In the genomic region with DNA sequence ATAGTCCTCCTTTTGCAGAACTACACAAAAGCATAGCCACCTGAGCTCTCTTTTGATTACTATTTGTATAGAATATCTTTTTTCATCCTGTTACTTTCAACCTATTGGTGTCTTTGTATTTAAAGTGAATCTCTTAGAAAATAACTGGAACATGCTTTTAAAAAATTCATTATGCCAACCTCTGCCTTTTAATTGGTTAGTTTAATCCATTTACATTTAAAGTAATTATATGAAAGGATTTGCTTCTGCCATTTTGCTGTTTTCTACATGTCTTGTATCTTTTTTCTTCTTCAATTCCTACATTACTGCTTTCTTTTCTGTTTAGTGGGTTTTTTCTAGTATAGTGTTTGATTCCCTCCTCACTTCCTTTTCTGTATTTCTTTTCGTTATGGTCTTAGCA, we compare ENCODE assay signal across 1 cellular context.
TF ChIP-seq lines count a peak whose summit lies in the region.

No MANE protein-coding gene starts in this region.

TF ChIP-seq in K562, 482 proteins besides CTCF, POLR2A, EP300 and RAD21 (continued from another document):
- TF ChIP-seq, protein P1, sequence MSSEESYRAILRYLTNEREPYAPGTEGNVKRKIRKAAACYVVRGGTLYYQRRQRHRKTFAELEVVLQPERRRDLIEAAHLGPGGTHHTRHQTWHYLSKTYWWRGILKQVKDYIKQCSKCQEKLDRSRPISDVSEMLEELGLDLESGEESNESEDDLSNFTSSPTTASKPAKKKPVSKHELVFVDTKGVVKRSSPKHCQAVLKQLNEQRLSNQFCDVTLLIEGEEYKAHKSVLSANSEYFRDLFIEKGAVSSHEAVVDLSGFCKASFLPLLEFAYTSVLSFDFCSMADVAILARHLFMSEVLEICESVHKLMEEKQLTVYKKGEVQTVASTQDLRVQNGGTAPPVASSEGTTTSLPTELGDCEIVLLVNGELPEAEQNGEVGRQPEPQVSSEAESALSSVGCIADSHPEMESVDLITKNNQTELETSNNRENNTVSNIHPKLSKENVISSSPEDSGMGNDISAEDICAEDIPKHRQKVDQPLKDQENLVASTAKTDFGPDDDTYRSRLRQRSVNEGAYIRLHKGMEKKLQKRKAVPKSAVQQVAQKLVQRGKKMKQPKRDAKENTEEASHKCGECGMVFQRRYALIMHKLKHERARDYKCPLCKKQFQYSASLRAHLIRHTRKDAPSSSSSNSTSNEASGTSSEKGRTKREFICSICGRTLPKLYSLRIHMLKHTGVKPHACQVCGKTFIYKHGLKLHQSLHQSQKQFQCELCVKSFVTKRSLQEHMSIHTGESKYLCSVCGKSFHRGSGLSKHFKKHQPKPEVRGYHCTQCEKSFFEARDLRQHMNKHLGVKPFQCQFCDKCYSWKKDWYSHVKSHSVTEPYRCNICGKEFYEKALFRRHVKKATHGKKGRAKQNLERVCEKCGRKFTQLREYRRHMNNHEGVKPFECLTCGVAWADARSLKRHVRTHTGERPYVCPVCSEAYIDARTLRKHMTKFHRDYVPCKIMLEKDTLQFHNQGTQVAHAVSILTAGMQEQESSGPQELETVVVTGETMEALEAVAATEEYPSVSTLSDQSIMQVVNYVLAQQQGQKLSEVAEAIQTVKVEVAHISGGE (CRISPR knock-in tag; IDR thresholded peaks at IDR 0.05): no peak
- TF ChIP-seq ZNF354B (CRISPR knock-in tag; IDR thresholded peaks at IDR 0.05): peak; percentile 78
- TF ChIP-seq ZNF507 (tag; conservative IDR thresholded peaks at IDR 0.05): peak; percentile 98
